Comparison of ENCODE assay signal across 9 cellular contexts in genomic region chr2:20222769-20223344, GRCh38. TPM values are rescaled to one million over a fixed set of nuclear protein-coding genes. Genes with fewer than 3 reads are reported as not detected.
DNase-seq lines count a peak whose midpoint lies in the region; ATAC-seq lines count a peak whose summit lies in the region.
"Had no signal": no experiment of that assay in that cellular context is flagged by ENCODE, and none has a peak within 500 bp of the region (broad histone marks: within the 10 kb centered on the region; RNA-seq: fewer than 3 reads in every experiment).

No MANE protein-coding gene starts in this region.

- no peaks in the 10 kb centered on the region; a peak in 1 of 22 replicates for H3K36me3 ChIP-seq in BLaER1 treated with 17β-estradiol and CSF1 and Interleukin-3, amounts not matched to agents 10 nM and 100 nM

- peak overlapping the region in 2 of 11 experiments; percentile 24 to 75; a peak in 1 of 22 replicates for H3K27ac ChIP-seq in BLaER1 treated with 17β-estradiol and CSF1 and Interleukin-3, amounts not matched to agents 10 nM and 100 nM

- no peaks in the 10 kb centered on the region for H3K9me3 ChIP-seq in BLaER1 treated with 17β-estradiol and CSF1 and Interleukin-3, amounts not matched to agents 10 nM and 100 nM (replicated peaks in 1 of 11)

- POLR2A ChIA-PET in naive thymus-derived CD8-positive, alpha-beta T cell (lab: Charles Lee): interaction anchor here (0.7 kb wide), 1 partner anchor 1726 kb away, joined by 3 read pairs; no protein-coding TSS in a partner anchor

- no peak overlapping the region for H3K27ac Mint-ChIP-seq in central memory CD8-positive, alpha-beta T cell (ENCODE audit: low read depth)
- H3K27ac Mint-ChIP-seq in naive thymus-derived CD8-positive, alpha-beta T cell: no peak overlapping the region

- H3K4me1 ChIP-seq in BLaER1 treated with 17β-estradiol and CSF1 and Interleukin-3, amounts not matched to agents 10 nM and 100 nM: peaks cover 5 to 68% (median 55%) of the 10 kb centered on the region in 10 experiments; a peak in 18 of 20 replicates

- DNase-seq in HT-29 (ENCODE audit: low spot score): peak; percentile 53
- DNase-seq in central memory CD8-positive, alpha-beta T cell (ENCODE audit: low spot score in 2 of 2): no peak
- peak in 1 of 10 donors; percentile 23 for DNase-seq in naive thymus-derived CD8-positive, alpha-beta T cell
- DNase-seq in pons (ENCODE audit: low spot score): no peak
- DNase-seq in activated gamma-delta T cell (lab: John Stamatoyannopoulos, UW): no peak
- no peak for DNase-seq in D341Med (ENCODE audit: low spot score)
- DNase-seq in epidermal melanocyte (ENCODE audit: insufficient read length, low spot score): no peak
- DNase-seq: MV-4-11 had no signal

- peaks cover 0 to 19% (median 0%) of the 10 kb centered on the region in 11 experiments; a peak in 4 of 22 replicates for H4K20me1 ChIP-seq in BLaER1 treated with 17β-estradiol and CSF1 and Interleukin-3, amounts not matched to agents 10 nM and 100 nM

- no peaks in the 10 kb centered on the region for H3K4me1 Mint-ChIP-seq in central memory CD8-positive, alpha-beta T cell
- peaks cover 0 to 9% (median 5%) of the 10 kb centered on the region in 4 donors for H3K4me1 Mint-ChIP-seq in naive thymus-derived CD8-positive, alpha-beta T cell

- peaks cover 21 to 43% (median 29%) of the 10 kb centered on the region in 11 experiments; a peak in 19 of 22 replicates for H3K27me3 ChIP-seq in BLaER1 treated with 17β-estradiol and CSF1 and Interleukin-3, amounts not matched to agents 10 nM and 100 nM

- H3K4me2 ChIP-seq in BLaER1 treated with 17β-estradiol and CSF1 and Interleukin-3, amounts not matched to agents 10 nM and 100 nM: peak overlapping the region; percentile 94 to 100 (median 99)

- peak overlapping the region; percentile 16 for H3K4me3 Mint-ChIP-seq in central memory CD8-positive, alpha-beta T cell
- H3K4me3 Mint-ChIP-seq in naive thymus-derived CD8-positive, alpha-beta T cell: peak overlapping the region in 9 of 10 donors; percentile 17 to 59 (median 49)

- H3K9me3 Mint-ChIP-seq in central memory CD8-positive, alpha-beta T cell: no peaks in the 10 kb centered on the region
- peaks cover 0 to 1% (median 0%) of the 10 kb centered on the region in 9 donors for H3K9me3 Mint-ChIP-seq in naive thymus-derived CD8-positive, alpha-beta T cell

- H3K4me3 ChIP-seq in BLaER1 treated with 17β-estradiol and CSF1 and Interleukin-3, amounts not matched to agents 10 nM and 100 nM: peak overlapping the region; percentile 65 to 80 (median 76); a peak in 18 of 20 replicates

- no peak for ATAC-seq in central memory CD8-positive, alpha-beta T cell (replicated peaks; ENCODE audit: extremely low read depth, poor library complexity, severe bottlenecking)
- ATAC-seq in naive thymus-derived CD8-positive, alpha-beta T cell: no peak

- H3K27me3 Mint-ChIP-seq in central memory CD8-positive, alpha-beta T cell: peaks cover 64% of the 10 kb centered on the region
- peaks cover 17 to 61% (median 50%) of the 10 kb centered on the region in 5 donors for H3K27me3 Mint-ChIP-seq in naive thymus-derived CD8-positive, alpha-beta T cell

- H3K36me3 Mint-ChIP-seq in central memory CD8-positive, alpha-beta T cell (ENCODE audit: insufficient read depth): no peaks in the 10 kb centered on the region
- no peaks in the 10 kb centered on the region for H3K36me3 Mint-ChIP-seq in naive thymus-derived CD8-positive, alpha-beta T cell

- H3K9ac ChIP-seq in BLaER1 treated with 17β-estradiol and CSF1 and Interleukin-3, amounts not matched to agents 10 nM and 100 nM: peak overlapping the region in 7 of 11 experiments; percentile 70 to 86 (median 80); a peak in 11 of 22 replicates

RNA-seq across cellular contexts. Expression of gene SDC1, which starts 2.1 kb away (rescaled TPM):
- 304 and 307 TPM in 2 replicates for total RNA-seq in HT-29 (2014; rRNA removed; shearing (Covaris generic))
- total RNA-seq in naive thymus-derived CD8-positive, alpha-beta T cell: not detected
- not detected for polyA plus RNA-seq in naive thymus-derived CD8-positive, alpha-beta T cell

Comparison
In these comparisons a context has a peak if more than half of its experiments do, and no peak if none do; other contexts are left out.
1. RNA of gene SDC1, which starts 2.1 kb away (total RNA-seq): 304 to 307 TPM in HT-29; not detected in naive thymus-derived CD8-positive, alpha-beta T cell; every median in the first group is over 100 times any median in the second.